21 cellular contexts compared by ENCODE assay signal in genomic region chr13:98810746-98811145, GRCh38. TPM values are rescaled to one million over a fixed set of nuclear protein-coding genes. Genes with fewer than 3 reads are reported as not detected.
"Had no signal": no experiment of that assay in that cellular context is flagged by ENCODE, and none has a peak within 500 bp of the region (broad histone marks: within the 10 kb centered on the region; RNA-seq: fewer than 3 reads in every experiment).

No MANE protein-coding gene starts in this region.

- FAIRE-seq: astrocyte, colon, frontal cortex, keratinocyte had no signal

- H3K9me3 ChIP-seq: heart left ventricle, psoas muscle, spleen had no signal

- H3K27me3 Mint-ChIP-seq: activated naive CD8-positive, alpha-beta T cell treated with anti-CD3 and anti-CD28 coated beads, Interleukin-2, amount 50 U/mL, for 24 hours; stimulated activated naive B cell treated with anti-CD40 and anti-IgM and Interleukin-4, amounts not matched to agents 10 μg/mL and 1 μg/mL and 100 μg/mL, for 72 hours had no signal

- H3K27me3 ChIP-seq: cardiac muscle cell, heart left ventricle, spleen had no signal

- H3K4me3 ChIP-seq: cardiac muscle cell, heart left ventricle, psoas muscle, spleen had no signal

- H3K9me3 Mint-ChIP-seq: activated naive CD8-positive, alpha-beta T cell treated with anti-CD3 and anti-CD28 coated beads, Interleukin-2, amount 50 U/mL, for 24 hours; activated T-helper 1 cell treated with anti-CD3 and anti-CD28 coated beads, Interleukin-12 subunit alpha, Interleukin-12 subunit beta, Interleukin-2, Interleukin-4 antibody, amounts not matched to agents 30 ng/mL and 10 ng/mL and 1 ng/mL, durations not matched to agents 14 hours and 24 hours and 36 hours; stimulated activated naive B cell treated with anti-CD40 and anti-IgM and Interleukin-4, amounts not matched to agents 10 μg/mL and 1 μg/mL and 100 μg/mL, for 72 hours had no signal

- H3K27ac ChIP-seq: cardiac muscle cell, heart left ventricle, psoas muscle, spleen, WERI-Rb-1 had no signal

- H3K27ac Mint-ChIP-seq: activated naive CD8-positive, alpha-beta T cell treated with anti-CD3 and anti-CD28 coated beads, Interleukin-2, amount 50 U/mL, for 24 hours; activated T-helper 1 cell treated with anti-CD3 and anti-CD28 coated beads, Interleukin-12 subunit alpha, Interleukin-12 subunit beta, Interleukin-2, Interleukin-4 antibody, amounts not matched to agents 30 ng/mL and 10 ng/mL and 1 ng/mL, durations not matched to agents 14 hours and 24 hours and 36 hours; stimulated activated naive B cell treated with anti-CD40 and anti-IgM and Interleukin-4, amounts not matched to agents 10 μg/mL and 1 μg/mL and 100 μg/mL, for 72 hours had no signal

- H3K4me3 Mint-ChIP-seq: activated naive CD8-positive, alpha-beta T cell treated with anti-CD3 and anti-CD28 coated beads, Interleukin-2, amount 50 U/mL, for 24 hours; activated T-helper 1 cell treated with anti-CD3 and anti-CD28 coated beads, Interleukin-12 subunit alpha, Interleukin-12 subunit beta, Interleukin-2, Interleukin-4 antibody, amounts not matched to agents 30 ng/mL and 10 ng/mL and 1 ng/mL, durations not matched to agents 14 hours and 24 hours and 36 hours; stimulated activated naive B cell treated with anti-CD40 and anti-IgM and Interleukin-4, amounts not matched to agents 10 μg/mL and 1 μg/mL and 100 μg/mL, for 72 hours had no signal

- H3K4me1 ChIP-seq: psoas muscle, spleen had no signal

- ATAC-seq: activated naive CD8-positive, alpha-beta T cell treated with anti-CD3 and anti-CD28 coated beads, Interleukin-2, amount 50 U/mL, for 24 hours; heart left ventricle; psoas muscle; sciatic nerve; stimulated activated naive B cell treated with anti-CD40 and anti-IgM and Interleukin-4, amounts not matched to agents 10 μg/mL and 1 μg/mL and 100 μg/mL, for 72 hours had no signal

- H3K4me1 Mint-ChIP-seq: activated naive CD8-positive, alpha-beta T cell treated with anti-CD3 and anti-CD28 coated beads, Interleukin-2, amount 50 U/mL, for 24 hours; stimulated activated naive B cell treated with anti-CD40 and anti-IgM and Interleukin-4, amounts not matched to agents 10 μg/mL and 1 μg/mL and 100 μg/mL, for 72 hours had no signal

- DNase-seq: activated CD4-positive, alpha-beta T cell treated with anti-CD3 and anti-CD28 coated beads for 4 hours; activated naive CD4-positive, alpha-beta T cell treated with Interleukin-2 at 50 U/mL for 16 hours; activated naive CD8-positive, alpha-beta T cell treated with anti-CD3 and anti-CD28 coated beads, Interleukin-2, amount 50 U/mL, for 24 hours; heart left ventricle; mesendoderm; psoas muscle; spleen; stimulated activated CD4-positive, alpha-beta T cell treated with anti-CD3 and anti-CD28 coated beads, Interleukin-1b, Interleukin-23, amount 100 ng/mL, for 48 hours; stimulated activated naive B cell treated with anti-CD40 and anti-IgM and Interleukin-4, amounts not matched to agents 10 μg/mL and 1 μg/mL and 100 μg/mL, for 72 hours; trophoblast cell; WERI-Rb-1 had no signal

RNA-seq across cellular contexts. Expression of gene SLC15A1, which starts 58.3 kb away (rescaled TPM):
- total RNA-seq: activated T-helper 1 cell treated with anti-CD3 and anti-CD28 coated beads, Interleukin-12 subunit alpha, Interleukin-12 subunit beta, Interleukin-2, Interleukin-4 antibody, amounts not matched to agents 30 ng/mL and 10 ng/mL and 1 ng/mL, durations not matched to agents 14 hours and 24 hours and 36 hours; astrocyte; cardiac muscle cell; heart left ventricle; osteoblast; psoas muscle; spleen; T-helper 2 cell treated with Interferon-gamma antibody and Interleukin-4, amounts not matched to agents 100 ng/mL and 5 ng/mL, for 36 hours had no signal
- polyA plus RNA-seq: cardiac muscle cell, heart left ventricle, neural cell had no signal
